Comparison of ENCODE assay signal across 2 cellular contexts in genomic region chr5:139678283-139678613, GRCh38.
TF ChIP-seq lines count a peak whose summit lies in the region.

No MANE protein-coding gene starts in this region.

TF ChIP-seq in SK-N-SH, 30 proteins besides CTCF, POLR2A, EP300 and RAD21 (continued from another document):
- TF ChIP-seq ZBTB33 (IDR thresholded peaks at IDR 0.05; ENCODE audit: borderline replicate concordance, low read depth), result no peak
- TF ChIP-seq MXI1 (IDR thresholded peaks at IDR 0.05; ENCODE audit: low read depth, low read length), result no peak
- TF ChIP-seq RCOR1 (IDR thresholded peaks at IDR 0.05; ENCODE audit: low read length), result no peak
- TF ChIP-seq NRF1 (IDR thresholded peaks at IDR 0.05; ENCODE audit: low read depth, low read length), result no peak
- TF ChIP-seq USF2 (IDR thresholded peaks at IDR 0.05; ENCODE audit: borderline replicate concordance, low read depth, low read length), result no peak
- no peak for TF ChIP-seq EZH2phosphoT487 (IDR thresholded peaks at IDR 0.05; ENCODE audit: borderline replicate concordance, low read depth)
- no peak for TF ChIP-seq NFIC (IDR thresholded peaks at IDR 0.05; ENCODE audit: borderline replicate concordance)
- no peak for TF ChIP-seq ELF1 (IDR thresholded peaks at IDR 0.05)
- TF ChIP-seq PBX3 (IDR thresholded peaks at IDR 0.05), result no peak
- no peak for TF ChIP-seq GABPA (IDR thresholded peaks at IDR 0.05; ENCODE audit: low read depth)
- TF ChIP-seq CHD2 (IDR thresholded peaks at IDR 0.05; ENCODE audit: low read length, partially characterized antibody), result no peak
- no peak for TF ChIP-seq JUND (IDR thresholded peaks at IDR 0.05)
- TF ChIP-seq TEAD4 (IDR thresholded peaks at IDR 0.05; ENCODE audit: borderline replicate concordance, insufficient read depth), result no peak
- TF ChIP-seq SIN3A (IDR thresholded peaks at IDR 0.05; ENCODE audit: borderline replicate concordance, low read depth, low read length), result no peak

TF ChIP-seq in SK-N-SH treated with all-trans-retinoic acid at 6 μM for 48 hours, 23 proteins besides CTCF, POLR2A, EP300 and RAD21 (continued from another document):
- TF ChIP-seq TSHZ2 (CRISPR knock-in tag; IDR thresholded peaks at IDR 0.05) (no peak), ARNTL (CRISPR knock-in tag; IDR thresholded peaks at IDR 0.05; ENCODE audit: borderline replicate concordance, low read depth) (no peak), GLIS3 (CRISPR knock-in tag; IDR thresholded peaks at IDR 0.05) (no peak), ZNF70 (CRISPR knock-in tag; IDR thresholded peaks at IDR 0.05) (no peak), ZNF565 (CRISPR knock-in tag; conservative IDR thresholded peaks at IDR 0.05; ENCODE audit: low read depth) (no peak), ZNF8 (CRISPR knock-in tag; IDR thresholded peaks at IDR 0.05) (no peak)
